ENCODE assay signal across 32 cellular contexts in the genomic region with DNA sequence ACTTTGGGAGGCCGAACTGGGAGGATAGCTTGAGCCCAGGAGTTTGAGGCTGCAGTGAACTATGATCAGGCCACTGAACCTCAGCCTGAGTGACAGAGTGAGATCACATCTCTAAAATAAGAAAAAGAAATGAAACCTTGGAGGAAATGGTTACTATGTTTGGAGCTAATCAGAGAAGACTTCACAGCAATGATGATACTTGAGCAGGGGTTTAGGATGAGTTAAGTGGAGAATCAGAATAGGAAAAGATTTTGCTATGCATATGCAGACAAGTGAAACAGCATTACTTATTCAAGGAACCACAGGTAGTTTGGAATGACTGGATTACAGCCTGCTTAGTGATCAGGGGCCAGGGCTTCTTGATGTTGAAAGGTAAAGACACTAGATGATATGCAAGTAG. TPM values are rescaled to one million over a fixed set of nuclear protein-coding genes. Genes with fewer than 3 reads are reported as not detected.
DNase-seq lines count a peak whose midpoint lies in the region; ATAC-seq, FAIRE-seq and TF ChIP-seq lines count a peak whose summit lies in the region.
"Had no signal": no experiment of that assay in that cellular context is flagged by ENCODE, and none has a peak within 500 bp of the region (broad histone marks: within the 10 kb centered on the region; RNA-seq: fewer than 3 reads in every experiment).

No MANE protein-coding gene starts in this region.

- no peaks in the 10 kb centered on the region for H3K36me3 ChIP-seq in DOHH2 (ENCODE audit: control insufficient read depth, low read length)
- no peaks in the 10 kb centered on the region for H3K36me3 ChIP-seq in OCI-LY3 (replicated peaks; ENCODE audit: low read depth, low read length)
- no peaks in the 10 kb centered on the region for H3K36me3 ChIP-seq in testis (ENCODE audit: low read depth, missing control alignments)
- H3K36me3 ChIP-seq: BE2C, SJCRH30, WERI-Rb-1 had no signal

- H3K4me1 Mint-ChIP-seq in HFFc6 (ENCODE audit: low read depth): no peaks in the 10 kb centered on the region
- H3K4me1 Mint-ChIP-seq: CD8-positive, alpha-beta memory T cell had no signal

- TF ChIP-seq CTCF in DOHH2 (IDR thresholded peaks at IDR 0.05; ENCODE audit: low read depth, low read length, poor library complexity, severe bottlenecking): no peak
- TF ChIP-seq CTCF in OCI-LY3 (IDR thresholded peaks at IDR 0.05; ENCODE audit: low read depth, low read length): no peak
- no peak for TF ChIP-seq CTCF in HFFc6 (IDR thresholded peaks at IDR 0.05)
- TF ChIP-seq CTCF in testis (IDR thresholded peaks at IDR 0.05): no peak

- H3K4me3 Mint-ChIP-seq in HFFc6: no peak overlapping the region
- H3K4me3 Mint-ChIP-seq: activated T-cell treated with anti-CD3 and anti-CD28 coated beads, Interleukin-2, amount 50 U/mL, for 4 hours; CD8-positive, alpha-beta memory T cell; natural killer cell; type B pancreatic cell had no signal

- H3K27ac ChIP-seq in DOHH2 (ENCODE audit: low read depth, low read length): peak overlapping the region; percentile 68
- no peak overlapping the region for H3K27ac ChIP-seq in OCI-LY3 (ENCODE audit: low read length)
- H3K27ac ChIP-seq in testis: no peak overlapping the region
- H3K27ac ChIP-seq: coronary artery, hepatocyte, psoas muscle, SJCRH30, WERI-Rb-1 had no signal

- intact Hi-C loops in testis (cut with DNase I; ENCODE audit: low total_unique reads): no loop called here

- no peak overlapping the region for H3K27ac Mint-ChIP-seq in HFFc6
- H3K27ac Mint-ChIP-seq: CD8-positive, alpha-beta memory T cell; natural killer cell; type B pancreatic cell had no signal

- no peaks in the 10 kb centered on the region for H3K79me2 ChIP-seq in DOHH2 (ENCODE audit: control insufficient read depth, low read length)
- no peaks in the 10 kb centered on the region for H3K79me2 ChIP-seq in OCI-LY3 (ENCODE audit: low read length)
- H3K79me2 ChIP-seq: hepatocyte had no signal

- H4K20me1 ChIP-seq in DOHH2 (ENCODE audit: control insufficient read depth, insufficient read depth, low read depth, low read length) (no peaks in the 10 kb centered on the region), OCI-LY3 (ENCODE audit: insufficient read depth, low read length) (no peaks in the 10 kb centered on the region)

- H3K9me3 ChIP-seq in DOHH2 (ENCODE audit: control insufficient read depth, insufficient read depth, low read length) (no peaks in the 10 kb centered on the region), OCI-LY3 (ENCODE audit: insufficient read depth, low read length) (no peaks in the 10 kb centered on the region), testis (no peaks in the 10 kb centered on the region)
- H3K9me3 ChIP-seq: BE2C, psoas muscle, SJCRH30 had no signal

- H3K4me1 ChIP-seq in DOHH2 (ENCODE audit: control insufficient read depth, low read length) (peaks cover 82% of the 10 kb centered on the region), OCI-LY3 (ENCODE audit: low read length) (peaks cover 29% of the 10 kb centered on the region), testis (no peaks in the 10 kb centered on the region)
- H3K4me1 ChIP-seq: BE2C, psoas muscle, SJCRH30 had no signal

- no peak overlapping the region for H3K9ac ChIP-seq in OCI-LY3 (ENCODE audit: low read length)

- H3K9me3 Mint-ChIP-seq in HFFc6: peaks cover 4% of the 10 kb centered on the region; the same call in 1 of the 2 replicates
- H3K9me3 Mint-ChIP-seq: activated T-cell treated with anti-CD3 and anti-CD28 coated beads, Interleukin-2, amount 50 U/mL, for 4 hours; CD8-positive, alpha-beta memory T cell; natural killer cell; type B pancreatic cell had no signal

- H3K36me3 Mint-ChIP-seq in HFFc6 (ENCODE audit: low read depth): no peaks in the 10 kb centered on the region
- H3K36me3 Mint-ChIP-seq: CD8-positive, alpha-beta memory T cell; natural killer cell; type B pancreatic cell had no signal

- TF ChIP-seq POLR2A in testis (IDR thresholded peaks at IDR 0.05): no peak

- H3K27me3 ChIP-seq in DOHH2 (ENCODE audit: control insufficient read depth, low read length) (no peaks in the 10 kb centered on the region), OCI-LY3 (ENCODE audit: low read depth, low read length) (0 out of 2 replicates have a peak, but pooled peaks cover 6% of the 10 kb centered on the region), testis (no peaks in the 10 kb centered on the region)
- H3K27me3 ChIP-seq: BE2C, hepatocyte, SJCRH30 had no signal

- H3K4me2 ChIP-seq in DOHH2 (ENCODE audit: low read length) (peak overlapping the region; percentile 63), OCI-LY3 (ENCODE audit: low read length) (peak overlapping the region; percentile 29; the same call in 1 of the 2 replicates)
- H3K4me2 ChIP-seq: hepatocyte had no signal

- H3K4me3 ChIP-seq in DOHH2 (ENCODE audit: low read length): peak overlapping the region; percentile 47
- no peak overlapping the region for H3K4me3 ChIP-seq in OCI-LY3 (ENCODE audit: low read length)
- no peak overlapping the region for H3K4me3 ChIP-seq in testis
- H3K4me3 ChIP-seq: coronary artery, hepatocyte, psoas muscle, SJCRH30 had no signal

- 75 to 76% methylated on average over 1 of the region's 1 CpG for WGBS in testis, 2 donors

- peaks cover 7% of the 10 kb centered on the region for H3F3A ChIP-seq in DOHH2 (ENCODE audit: control insufficient read depth, insufficient read depth)

- H3K9me2 ChIP-seq in DOHH2 (replicated peaks; ENCODE audit: control insufficient read depth, low read length): no peaks in the 10 kb centered on the region

- no peak overlapping the region for H2AFZ ChIP-seq in OCI-LY3 (ENCODE audit: low read depth, low read length)
- H2AFZ ChIP-seq: hepatocyte had no signal

- DNase-seq in GM18507 (ENCODE audit: extremely low spot score, insufficient read length, low read depth) (no peak), HFFc6 (no peak), testis (no peak)
- no peak for DNase-seq in activated naive CD4-positive, alpha-beta T cell treated with Interleukin-2 at 50 U/mL for 16 hours
- DNase-seq: ACHN; activated T-cell treated with anti-CD3 and anti-CD28 coated beads, Interleukin-2, amount 50 U/mL, for 4 hours; BE2C; caudate nucleus; CD8-positive, alpha-beta memory T cell; DMS 273 treated with DMSO at 0.1 percent for 48 hours; effector CD8-positive, alpha-beta T cell; kidney glomerular epithelial cell; natural killer cell; NCI-H146; NCI-H226; occipital lobe; psoas muscle; RPMI8226; SJCRH30; stimulated activated CD8-positive, alpha-beta memory T cell treated with anti-CD3 and anti-CD28 coated beads, Interleukin-4, amount 100 ng/mL, for 48 hours; SW 1271; WERI-Rb-1 had no signal

- FAIRE-seq in GM18507 (lab: Jason Lieb, UNC): peak; percentile 66

- no peaks in the 10 kb centered on the region for H3K27me3 Mint-ChIP-seq in HFFc6 (ENCODE audit: insufficient read depth)

- ATAC-seq in HG02885 (IDR thresholded peaks at IDR 0.05; ENCODE audit: poor library complexity, unreplicated experiment): peak; percentile 70
- no peak for ATAC-seq in GM21367 (IDR thresholded peaks at IDR 0.05; ENCODE audit: unreplicated experiment)
- ATAC-seq: natural killer cell, psoas muscle, sciatic nerve had no signal

RNA-seq across cellular contexts. Expression of a gene that starts 1.3 kb away (rescaled TPM):
- not detected for total RNA-seq in HFFc6 (2021; fragmentation: NEBNext Ultra II Directional; extraction: Animal tissue kit (Norgen Biotek cat#: 25700))
- under 1 TPM in 1 of 2 donors, not detected in 1; 0.25 TPM for total RNA-seq in testis
- 0.22 TPM for polyA plus RNA-seq in testis (ENCODE audit: insufficient read depth, low read depth, low replicate concordance)
- total RNA-seq: activated T-cell treated with anti-CD3 and anti-CD28 coated beads, Interleukin-2, amount 50 U/mL, for 4 hours; CD8-positive, alpha-beta memory T cell; hepatocyte; natural killer cell; SJCRH30; subcutaneous adipose tissue had no signal
- polyA plus RNA-seq: CD8-positive, alpha-beta memory T cell; hepatocyte had no signal

RNA-seq across cellular contexts. Expression of a gene that starts 23.0 kb away (rescaled TPM):
- not detected for total RNA-seq in HFFc6 (2021; fragmentation: NEBNext Ultra II Directional; extraction: Animal tissue kit (Norgen Biotek cat#: 25700))
- under 1 TPM in 1 of 2 donors, not detected in 1; 0.37 TPM for total RNA-seq in testis
- 0.80 TPM for polyA plus RNA-seq in testis (ENCODE audit: insufficient read depth, low read depth, low replicate concordance)
- total RNA-seq: CD8-positive, alpha-beta memory T cell; hepatocyte; lower leg skin; SJCRH30 had no signal
- polyA plus RNA-seq: hepatocyte had no signal
